ENCODE assay signal across 1 cellular context in the genomic region with DNA sequence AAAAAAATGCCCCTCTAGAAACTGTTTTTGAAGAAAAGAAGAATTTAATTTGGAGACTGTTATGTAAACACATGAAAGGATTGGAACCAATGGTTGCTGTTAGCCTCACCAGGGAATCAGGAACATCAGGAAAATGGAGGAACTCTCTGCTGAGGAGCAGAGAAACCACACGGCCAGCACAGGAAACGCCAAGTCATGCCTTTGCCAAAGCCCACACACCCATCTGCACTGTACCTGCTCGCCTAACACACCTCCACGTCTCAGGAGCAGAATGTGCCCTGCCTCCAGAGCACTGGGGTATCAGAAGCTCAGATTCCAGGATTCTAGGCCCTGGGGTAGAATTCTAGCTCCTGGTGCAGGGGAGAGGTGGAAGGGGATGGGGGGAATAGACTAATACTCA.
TF ChIP-seq lines count a peak whose summit lies in the region.

No MANE protein-coding gene starts in this region.

TF ChIP-seq in A549, 52 proteins besides CTCF, POLR2A, EP300 and RAD21:
- TF ChIP-seq NFE2L2 (conservative IDR thresholded peaks at IDR 0.05; ENCODE audit: low read length) (peak; percentile 51; the same call in 1 of the 2 replicates), RARB (CRISPR knock-in tag; IDR thresholded peaks at IDR 0.05) (no peak), CEBPB (IDR thresholded peaks at IDR 0.05) (no peak), PHF8 (IDR thresholded peaks at IDR 0.05; ENCODE audit: borderline replicate concordance, low read depth) (no peak), HOXB5 (CRISPR knock-in tag; IDR thresholded peaks at IDR 0.05) (0 out of 2 replicates have a peak, but pooled peaks have one; percentile 21), SMC3 (IDR thresholded peaks at IDR 0.05) (no peak), MAFK (IDR thresholded peaks at IDR 0.05; ENCODE audit: partially characterized antibody) (peak; percentile 61)
